Comparison of ENCODE assay signal across 22 cellular contexts in the genomic region with DNA sequence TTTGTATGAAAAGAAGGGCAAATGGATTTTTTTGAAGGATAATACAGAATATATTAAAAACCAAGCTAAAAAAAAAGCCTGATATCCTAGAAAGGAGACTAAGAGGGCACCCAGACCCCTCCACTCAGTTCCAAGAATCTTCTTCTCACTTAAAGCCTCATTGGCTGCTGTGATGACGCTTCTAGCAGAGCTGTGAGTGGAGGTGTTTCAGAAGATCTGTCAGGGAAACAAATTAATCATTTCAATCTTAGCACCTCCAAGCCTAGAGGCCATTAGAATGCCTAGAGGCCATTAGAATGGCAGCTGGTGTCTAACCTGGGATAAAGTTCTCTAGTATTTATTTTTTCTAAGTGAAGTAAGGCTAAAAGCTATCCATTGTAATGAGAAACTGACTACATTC.
"Had no signal": no experiment of that assay in that cellular context is flagged by ENCODE, and none has a peak within 500 bp of the region (broad histone marks: within the 10 kb centered on the region; RNA-seq: fewer than 3 reads in every experiment).

No MANE protein-coding gene starts in this region.

- H3K9me3 ChIP-seq: body of pancreas, right lobe of liver, thyroid gland, upper lobe of right lung had no signal

- H3K27ac Mint-ChIP-seq: activated naive CD8-positive, alpha-beta T cell; naive thymus-derived CD8-positive, alpha-beta T cell; stimulated activated memory B cell treated with anti-CD40 and anti-IgM and Interleukin-4, amounts not matched to agents 10 μg/mL and 1 μg/mL and 100 μg/mL, for 72 hours; stimulated activated naive CD8-positive, alpha-beta T cell treated with anti-CD3 and anti-CD28 coated beads, Interleukin-15, amount 100 ng/mL, for 72 hours; T-helper 1 cell treated with Interleukin-12 subunit alpha and Interleukin-12 subunit beta and Interleukin-4 antibody, amounts not matched to agents 30 μg/mL and 1 μg/mL, for 36 hours had no signal

- H3K27me3 Mint-ChIP-seq: activated naive CD8-positive, alpha-beta T cell; naive thymus-derived CD8-positive, alpha-beta T cell; stimulated activated memory B cell treated with anti-CD40 and anti-IgM and Interleukin-4, amounts not matched to agents 10 μg/mL and 1 μg/mL and 100 μg/mL, for 72 hours; stimulated activated naive CD8-positive, alpha-beta T cell treated with anti-CD3 and anti-CD28 coated beads, Interleukin-15, amount 100 ng/mL, for 72 hours had no signal

- H3K4me3 Mint-ChIP-seq: activated naive CD8-positive, alpha-beta T cell; naive thymus-derived CD8-positive, alpha-beta T cell; stimulated activated memory B cell treated with anti-CD40 and anti-IgM and Interleukin-4, amounts not matched to agents 10 μg/mL and 1 μg/mL and 100 μg/mL, for 72 hours; stimulated activated naive CD8-positive, alpha-beta T cell treated with anti-CD3 and anti-CD28 coated beads, Interleukin-15, amount 100 ng/mL, for 72 hours; T-helper 1 cell treated with Interleukin-12 subunit alpha and Interleukin-12 subunit beta and Interleukin-4 antibody, amounts not matched to agents 30 μg/mL and 1 μg/mL, for 36 hours had no signal

- ATAC-seq: body of pancreas; naive thymus-derived CD8-positive, alpha-beta T cell; right lobe of liver; stimulated activated memory B cell treated with anti-CD40 and anti-IgM and Interleukin-4, amounts not matched to agents 10 μg/mL and 1 μg/mL and 100 μg/mL, for 72 hours; stimulated activated naive CD8-positive, alpha-beta T cell treated with anti-CD3 and anti-CD28 coated beads, Interleukin-15, amount 100 ng/mL, for 72 hours; upper lobe of right lung had no signal

- H3K4me1 ChIP-seq: body of pancreas, right lobe of liver, upper lobe of right lung had no signal

- H3K36me3 Mint-ChIP-seq: activated naive CD8-positive, alpha-beta T cell; naive thymus-derived CD8-positive, alpha-beta T cell; stimulated activated memory B cell treated with anti-CD40 and anti-IgM and Interleukin-4, amounts not matched to agents 10 μg/mL and 1 μg/mL and 100 μg/mL, for 72 hours had no signal

- H3K9me3 Mint-ChIP-seq: T-helper 1 cell treated with Interleukin-12 subunit alpha and Interleukin-12 subunit beta and Interleukin-4 antibody, amounts not matched to agents 30 μg/mL and 1 μg/mL, for 36 hours had no signal

- DNase-seq: activated CD4-positive, alpha-beta T cell treated with anti-CD3 and anti-CD28 coated beads for 4 hours; activated CD4-positive, alpha-beta T cell treated with anti-CD3 and anti-CD28 coated beads, Interleukin-2, amount 50 U/mL, for 4 hours; activated CD8-positive, alpha-beta memory T cell treated with anti-CD3 and anti-CD28 coated beads for 24 hours; activated effector memory CD4-positive, alpha-beta T cell treated with Interleukin-2 at 50 U/mL for 16 hours; activated naive CD4-positive, alpha-beta T cell treated with Interleukin-2 at 50 U/mL for 16 hours; body of pancreas; midbrain; naive thymus-derived CD8-positive, alpha-beta T cell; right lobe of liver; stimulated activated CD4-positive, alpha-beta T cell treated with anti-CD3 and anti-CD28 coated beads, Interleukin-4, amount 100 ng/mL, for 24 hours; stimulated activated CD8-positive, alpha-beta memory T cell treated with anti-CD3 and anti-CD28 coated beads, Interleukin-4, amount 100 ng/mL, for 48 hours; stimulated activated naive CD8-positive, alpha-beta T cell treated with anti-CD3 and anti-CD28 coated beads, Interleukin-15, amount 100 ng/mL, for 72 hours; substantia nigra; SW 1271; T-helper 9 cell; upper lobe of right lung had no signal

- H3K27ac ChIP-seq: body of pancreas, right lobe of liver, skin epidermis, thyroid gland, upper lobe of right lung, VCaP had no signal

- H3K27me3 ChIP-seq: body of pancreas, right lobe of liver, thyroid gland, upper lobe of right lung had no signal

- H3K36me3 ChIP-seq: right lobe of liver, thyroid gland, upper lobe of right lung had no signal

- H3K4me3 ChIP-seq: body of pancreas, right lobe of liver, skin epidermis, thyroid gland, upper lobe of right lung had no signal

- H3K4me1 Mint-ChIP-seq: stimulated activated memory B cell treated with anti-CD40 and anti-IgM and Interleukin-4, amounts not matched to agents 10 μg/mL and 1 μg/mL and 100 μg/mL, for 72 hours had no signal
